ENCODE assay signal across 1 cellular context in genomic region chr1:40564913-40565312, GRCh38.
A peak's percentile ranks its signal among the peaks of the same experiment; 100 is the strongest.
TF ChIP-seq lines count a peak whose summit lies in the region.

No MANE protein-coding gene starts in this region.

TF ChIP-seq in K562, 482 proteins besides CTCF, POLR2A, EP300 and RAD21:
- no peak for TF ChIP-seq ARID3B (CRISPR knock-in tag; IDR thresholded peaks at IDR 0.05; ENCODE audit: borderline replicate concordance)
- peak; percentile 31; the same call in 1 of the 2 replicates for TF ChIP-seq SPI1 (IDR thresholded peaks at IDR 0.05; ENCODE audit: borderline replicate concordance, low read depth, low read length)
TF ChIP-seq in K562: peak in this region for 1.
